8 cellular contexts compared by ENCODE assay signal in the genomic region with DNA sequence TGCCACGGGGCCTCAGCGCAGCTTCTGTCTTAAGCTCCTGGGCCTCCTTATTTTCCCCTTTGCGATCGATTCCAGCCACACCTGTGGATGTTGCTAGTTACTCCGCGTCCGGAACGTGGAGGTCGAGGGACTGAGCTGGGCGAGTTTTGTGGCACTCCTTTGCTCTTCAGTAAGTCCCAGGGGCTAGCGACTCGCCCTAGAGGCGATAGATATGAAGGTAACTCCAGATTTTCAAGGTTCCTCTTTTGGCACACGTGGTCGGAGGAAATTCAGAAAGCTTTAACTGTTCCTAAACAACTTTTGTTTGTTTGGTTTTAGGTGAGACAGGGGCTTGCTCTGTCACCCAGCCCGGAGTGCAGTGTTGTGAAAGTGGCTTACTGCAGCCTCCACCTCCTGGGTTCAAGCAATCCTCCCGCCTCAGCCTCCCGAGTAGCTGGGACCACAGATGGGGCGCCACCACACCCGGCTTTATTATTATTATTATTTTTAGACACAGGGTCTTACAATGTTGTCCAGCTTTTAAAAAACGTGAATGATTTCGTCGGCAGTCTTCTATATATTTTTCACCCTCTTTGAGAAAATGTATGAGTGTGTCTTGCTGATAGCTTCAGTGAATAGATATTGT. TPM values are rescaled to one million over a fixed set of nuclear protein-coding genes. Genes with fewer than 3 reads are reported as not detected.
A peak's percentile ranks its signal among the peaks of the same experiment; 100 is the strongest.
DNase-seq lines count a peak whose midpoint lies in the region; ATAC-seq, FAIRE-seq and TF ChIP-seq lines count a peak whose summit lies in the region.

No MANE protein-coding gene starts in this region.

- no peaks in the 10 kb centered on the region for H3K9me3 Mint-ChIP-seq in naive thymus-derived CD8-positive, alpha-beta T cell

- TF ChIP-seq CTCF in epithelial cell of proximal tubule (conservative IDR thresholded peaks at IDR 0.05; ENCODE audit: low read depth, low read length) (no peak), D721Med (IDR thresholded peaks at IDR 0.05; ENCODE audit: insufficient read depth, missing control alignments) (no peak)

- H3K27ac Mint-ChIP-seq in naive thymus-derived CD8-positive, alpha-beta T cell: peak overlapping the region; percentile 61 to 96 (median 94)

- POLR2A ChIA-PET in naive thymus-derived CD8-positive, alpha-beta T cell (lab: Charles Lee): interaction anchor here (1.2 to 1.9 kb wide), 2 partner anchors 79 to 106 kb away, joined by 3 to 5 read pairs; no protein-coding TSS in a partner anchor

- no peak for FAIRE-seq in D721Med (lab: Jason Lieb, UNC)

- H3K4me1 Mint-ChIP-seq in naive thymus-derived CD8-positive, alpha-beta T cell: peaks cover 10 to 43% (median 36%) of the 10 kb centered on the region in 4 donors

- peak overlapping the region; percentile 84 for H3K4me3 ChIP-seq in epithelial cell of proximal tubule (ENCODE audit: low read depth, low read length)

- peak overlapping the region; percentile 82 to 95 (median 91) for H3K4me3 Mint-ChIP-seq in naive thymus-derived CD8-positive, alpha-beta T cell

- no peaks in the 10 kb centered on the region for H3K27me3 Mint-ChIP-seq in naive thymus-derived CD8-positive, alpha-beta T cell

- peaks cover 0 to 28% (median 6%) of the 10 kb centered on the region in 3 donors for H3K36me3 Mint-ChIP-seq in naive thymus-derived CD8-positive, alpha-beta T cell

- peak; percentile 23 for ATAC-seq in GM19372 (IDR thresholded peaks at IDR 0.05; ENCODE audit: low read depth, unreplicated experiment)
- ATAC-seq in HG03378 (IDR thresholded peaks at IDR 0.05; ENCODE audit: unreplicated experiment): peak; percentile 30
- peak; percentile 4 to 29 for ATAC-seq in naive thymus-derived CD8-positive, alpha-beta T cell

- DNase-seq in DMS53 (lab: John Stamatoyannopoulos, UW) (peak; percentile 55), SW480 (ENCODE audit: low spot score) (peak; percentile 46), epithelial cell of proximal tubule (ENCODE audit: low read depth) (no peak), mesenteric fat pad (ENCODE audit: low spot score) (no peak), D721Med (ENCODE audit: insufficient read length, low spot score) (no peak)
- DNase-seq in naive thymus-derived CD8-positive, alpha-beta T cell: peak in 2 of 10 donors; percentile 9 to 46

RNA-seq across cellular contexts. Expression of gene MFSD1, which starts 0.7 kb away (rescaled TPM):
- total RNA-seq in epithelial cell of proximal tubule: 27.8 and 32.8 TPM in 2 replicates
- 10 to 100 TPM; 28.8 to 30.3 TPM for total RNA-seq in naive thymus-derived CD8-positive, alpha-beta T cell
- polyA plus RNA-seq in naive thymus-derived CD8-positive, alpha-beta T cell: 10 to 100 TPM; 41.0 to 56.0 (median 52.2) TPM
- total RNA-seq in mesenteric fat pad: 114 TPM

Comparison
In these comparisons a context has a peak if more than half of its experiments do, and no peak if none do; other contexts are left out.
1. DNase-seq: peak in DMS53 (single experiment) and SW480 (single experiment); none in epithelial cell of proximal tubule (single experiment), mesenteric fat pad (single experiment) and D721Med (single experiment).
2. Peak in every context shown above with its lines, with median percentiles within 50 percentile points of each other: ATAC-seq.